In genomic region chr9:35847786-35848185, GRCh38 we compare ENCODE assay signal across 2 cellular contexts.
TF ChIP-seq lines count a peak whose summit lies in the region.

No MANE protein-coding gene starts in this region.

TF ChIP-seq in HepG2, 621 proteins besides CTCF, POLR2A, EP300 and RAD21:
- TF ChIP-seq MNT (IDR thresholded peaks at IDR 0.05) (peak; percentile 6; the same call in 1 of the 2 replicates), EED (CRISPR knock-in tag; IDR thresholded peaks at IDR 0.05) (no peak)

TF ChIP-seq in HEK293T, 16 proteins besides CTCF, POLR2A, EP300 and RAD21:
- no peak for TF ChIP-seq SP1 (IDR thresholded peaks at IDR 0.05)
- TF ChIP-seq FOXM1 (IDR thresholded peaks at IDR 0.05; ENCODE audit: borderline replicate concordance): no peak
- TF ChIP-seq ARNT (IDR thresholded peaks at IDR 0.05): no peak
- no peak for TF ChIP-seq NFRKB (IDR thresholded peaks at IDR 0.05)
- no peak for TF ChIP-seq PKNOX1 (IDR thresholded peaks at IDR 0.05)
- no peak for TF ChIP-seq HDGF (IDR thresholded peaks at IDR 0.05; ENCODE audit: borderline replicate concordance)
- TF ChIP-seq TARDBP (IDR thresholded peaks at IDR 0.05): no peak
- no peak for TF ChIP-seq BHLHE40 (IDR thresholded peaks at IDR 0.05; ENCODE audit: borderline replicate concordance)
- no peak for TF ChIP-seq FOXA1 (IDR thresholded peaks at IDR 0.05)
- no peak for TF ChIP-seq FOXK2 (IDR thresholded peaks at IDR 0.05)
- TF ChIP-seq L3MBTL2 (conservative IDR thresholded peaks at IDR 0.05): no peak
- TF ChIP-seq LEF1 (IDR thresholded peaks at IDR 0.05; ENCODE audit: borderline replicate concordance): no peak
- no peak for TF ChIP-seq ZNF384 (IDR thresholded peaks at IDR 0.05)
- TF ChIP-seq SUZ12 (IDR thresholded peaks at IDR 0.05): no peak
- TF ChIP-seq ELF4 (IDR thresholded peaks at IDR 0.05): no peak
- TF ChIP-seq CTBP1 (IDR thresholded peaks at IDR 0.05; ENCODE audit: borderline replicate concordance): no peak
